ENCODE assay signal across 1 cellular context in the genomic region with DNA sequence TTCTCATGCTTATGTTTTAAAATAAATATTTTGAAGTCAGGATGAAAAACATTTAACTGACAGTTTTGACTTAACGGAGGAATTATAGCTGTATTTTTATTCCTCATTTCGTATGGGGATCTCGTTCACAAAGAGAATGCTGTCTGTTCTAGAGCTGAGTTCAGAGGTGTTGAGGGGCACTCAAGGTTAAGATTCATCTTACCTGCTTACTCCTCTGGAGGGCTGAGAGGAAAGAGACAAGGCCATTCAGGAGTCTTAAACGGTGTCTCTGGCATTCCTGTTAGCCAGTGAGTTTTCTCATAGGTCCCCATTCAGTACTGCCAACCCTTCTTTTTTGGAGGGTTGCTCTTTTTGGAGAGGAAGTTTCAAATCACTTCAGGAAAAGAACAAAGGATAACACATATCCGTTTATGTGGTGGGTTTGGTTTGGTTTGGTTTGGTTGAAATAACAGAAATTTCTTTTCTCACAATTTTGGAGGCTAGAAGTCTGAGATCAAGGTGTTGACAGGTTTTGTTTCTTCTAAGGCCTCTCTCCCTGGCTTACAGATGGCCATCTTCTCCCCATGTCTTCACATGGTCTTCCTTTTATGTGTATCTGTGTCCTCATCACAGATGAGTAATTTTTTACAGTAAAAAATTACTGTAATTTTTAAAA.
TF ChIP-seq lines count a peak whose summit lies in the region.

No MANE protein-coding gene starts in this region.

TF ChIP-seq in endothelial cell of umbilical vein, 7 proteins besides CTCF, POLR2A, EP300 and RAD21:
- TF ChIP-seq POLR2AphosphoS5 (IDR thresholded peaks at IDR 0.05; ENCODE audit: insufficient read depth, low read depth, low read length) (no peak), GATA2 (IDR thresholded peaks at IDR 0.05; ENCODE audit: insufficient read depth, insufficient read length, low read depth, low read length) (no peak), MYC (IDR thresholded peaks at IDR 0.05; ENCODE audit: low read depth, low read length) (no peak), FOS (IDR thresholded peaks at IDR 0.05; ENCODE audit: borderline replicate concordance, insufficient read depth, low read length) (no peak), EZH2 (IDR thresholded peaks at IDR 0.05; ENCODE audit: borderline replicate concordance, low read depth, low read length, severe bottlenecking) (no peak), JUN (IDR thresholded peaks at IDR 0.05; ENCODE audit: borderline replicate concordance, insufficient read depth, insufficient read length, low read depth) (no peak)
- TF ChIP-seq, protein P1, sequence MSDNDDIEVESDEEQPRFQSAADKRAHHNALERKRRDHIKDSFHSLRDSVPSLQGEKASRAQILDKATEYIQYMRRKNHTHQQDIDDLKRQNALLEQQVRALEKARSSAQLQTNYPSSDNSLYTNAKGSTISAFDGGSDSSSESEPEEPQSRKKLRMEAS (IDR thresholded peaks at IDR 0.05; ENCODE audit: insufficient read depth, insufficient read length), result no peak
